ENCODE assay signal across 8 cellular contexts in the genomic region with DNA sequence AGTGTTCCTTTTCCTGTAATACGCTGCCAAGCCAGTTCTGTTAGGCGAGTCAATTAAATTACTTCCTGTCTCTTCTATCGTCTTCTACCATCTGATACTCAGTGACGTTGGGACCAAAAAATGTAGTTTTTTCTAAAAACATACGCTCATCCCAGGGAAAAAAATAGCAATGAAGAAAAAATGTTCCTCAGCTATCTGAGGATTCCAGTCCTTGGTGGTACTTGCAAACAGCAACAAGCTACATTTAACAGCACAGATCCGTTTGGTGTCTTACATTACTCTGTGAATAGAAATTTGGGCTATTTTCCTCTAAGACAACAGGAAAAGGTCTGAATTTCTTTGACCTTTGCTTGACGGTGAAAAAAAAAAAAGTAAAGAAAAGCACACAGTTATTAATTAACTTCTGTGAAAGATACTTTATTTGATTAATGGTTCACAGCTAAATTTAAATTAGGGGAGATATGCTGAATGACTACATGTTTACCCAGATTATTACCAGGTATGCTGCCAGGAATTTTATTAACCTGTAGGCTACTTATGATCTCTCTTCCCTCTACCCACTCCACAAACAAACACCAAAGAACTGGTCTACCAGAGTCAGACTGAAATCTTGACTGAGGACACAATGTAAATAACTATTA.
DNase-seq lines count a peak whose midpoint lies in the region; ATAC-seq and TF ChIP-seq lines count a peak whose summit lies in the region.

No MANE protein-coding gene starts in this region.

- peak overlapping the region in 3 of 4 donors; percentile 75 to 86 (median 80) for H3K27ac ChIP-seq in body of pancreas
- peak overlapping the region; percentile 81 for H3K27ac ChIP-seq in muscle layer of duodenum (ENCODE audit: low read length)

- H3K9me3 Mint-ChIP-seq in chondrocyte (ENCODE audit: low read depth), result no peaks in the 10 kb centered on the region

- H3K4me1 ChIP-seq in body of pancreas (peaks cover 58% of the 10 kb centered on the region), muscle layer of duodenum (ENCODE audit: control insufficient read depth in 1 of 2, insufficient read depth in 2 of 2, low read length in 2 of 2) (peaks cover 18 to 32% of the 10 kb centered on the region in 2 donors)

- ATAC-seq in HG03103 (IDR thresholded peaks at IDR 0.05; ENCODE audit: low read depth, unreplicated experiment) (peak; percentile 28), body of pancreas (peak; percentile 45), HG03095 (IDR thresholded peaks at IDR 0.05; ENCODE audit: unreplicated experiment) (no peak), GM18517 (IDR thresholded peaks at IDR 0.05; ENCODE audit: unreplicated experiment) (no peak)

- TF ChIP-seq POLR2A in body of pancreas (IDR thresholded peaks at IDR 0.05), result no peak

- H3K27me3 ChIP-seq in body of pancreas (no peaks in the 10 kb centered on the region), muscle layer of duodenum (ENCODE audit: low read depth, low read length) (no peaks in the 10 kb centered on the region)

- H3K4me3 ChIP-seq in body of pancreas (no peak overlapping the region), muscle layer of duodenum (ENCODE audit: low read depth in 1 of 2, low read length in 2 of 2) (peak overlapping the region in 1 of 2 donors; percentile 0)

- WGBS in body of pancreas, 2 donors, result 4 to 6% methylated on average over 7 of the region's 7 CpGs

- H3K4me3 Mint-ChIP-seq in chondrocyte (ENCODE audit: unreplicated experiment), result no peak overlapping the region

- H3K9me3 ChIP-seq in body of pancreas (no peaks in the 10 kb centered on the region), muscle layer of duodenum (ENCODE audit: control insufficient read depth in 1 of 2, low read length in 2 of 2) (no peaks in the 10 kb centered on the region)

- no peaks in the 10 kb centered on the region for H3K36me3 Mint-ChIP-seq in chondrocyte (ENCODE audit: low read depth)

- TF ChIP-seq CTCF in body of pancreas (IDR thresholded peaks at IDR 0.05), result no peak
- TF ChIP-seq CTCF in chondrocyte (IDR thresholded peaks at IDR 0.05), result no peak

- H3K36me3 ChIP-seq in body of pancreas (replicated peaks in 1 of 2; ENCODE audit: insufficient read depth in 1 of 2, low read depth in 2 of 2) (no peaks in the 10 kb centered on the region), muscle layer of duodenum (ENCODE audit: control insufficient read depth in 1 of 2, insufficient read depth in 2 of 2, low read length in 2 of 2) (peaks cover 0 to 3% of the 10 kb centered on the region in 2 donors)

- DNase-seq in ELR (ENCODE audit: low read depth), result peak; percentile 87
- DNase-seq in body of pancreas, result peak in 1 of 4 donors; percentile 9
- no peak for DNase-seq in chondrocyte (ENCODE audit: low spot score)
- DNase-seq in NCI-H510A (lab: John Stamatoyannopoulos, UW), result no peak

- no peak overlapping the region for H3K27ac Mint-ChIP-seq in chondrocyte (ENCODE audit: unreplicated experiment)

- intact Hi-C loops in body of pancreas (cut with DNase I), result no loop called here

- H3K27me3 Mint-ChIP-seq in chondrocyte (ENCODE audit: low read depth), result no peaks in the 10 kb centered on the region

- H3K4me1 Mint-ChIP-seq in chondrocyte (ENCODE audit: low read depth), result peaks cover 9% of the 10 kb centered on the region

Comparison
In these comparisons a context has a peak if more than half of its experiments do, and no peak if none do; other contexts are left out.
1. ATAC-seq: peak in HG03103 (single experiment) and body of pancreas (single experiment); none in HG03095 (single experiment) and GM18517 (single experiment).